ENCODE assay signal across 8 cellular contexts in the genomic region with DNA sequence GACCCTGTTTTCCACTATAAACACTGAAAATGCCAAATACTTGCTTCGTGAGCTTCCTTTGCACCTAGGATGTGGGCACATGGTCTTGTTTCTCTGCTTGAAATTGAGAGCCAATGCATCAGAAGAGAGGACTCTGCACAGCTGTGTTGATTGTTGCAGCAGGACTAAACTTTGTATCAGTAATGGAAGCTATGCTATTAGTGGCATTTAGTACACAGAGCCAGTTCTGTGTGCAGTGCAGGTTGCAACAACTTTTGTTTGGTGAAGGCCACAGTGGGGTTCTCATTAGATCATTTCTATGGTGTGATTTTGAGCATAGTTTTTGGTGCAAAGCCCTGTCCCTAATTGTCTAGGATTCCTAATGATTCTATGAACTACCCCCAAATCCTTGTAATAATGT.
"Had no signal": no experiment of that assay in that cellular context is flagged by ENCODE, and none has a peak within 500 bp of the region (broad histone marks: within the 10 kb centered on the region; RNA-seq: fewer than 3 reads in every experiment).

No MANE protein-coding gene starts in this region.

- DNase-seq: GDM1, GF-D8 had no signal

- H3K4me3 ChIP-seq: GM12878 had no signal

- FAIRE-seq: G401.6, GM12878, GM12891, GM12892, GM18507, GM19239 had no signal

- ATAC-seq: GM12878 had no signal
